In genomic region chr12:57300961-57301584, GRCh38 we compare ENCODE assay signal across 34 cellular contexts.
"Had no signal": no experiment of that assay in that cellular context is flagged by ENCODE, and none has a peak within 500 bp of the region (broad histone marks: within the 10 kb centered on the region; RNA-seq: fewer than 3 reads in every experiment).

No MANE protein-coding gene starts in this region.

- H3K4me3 ChIP-seq: coronary artery, esophagus squamous epithelium, gastroesophageal sphincter had no signal

- FAIRE-seq: astrocyte, bronchial epithelial cell had no signal

- H3K4me1 ChIP-seq: esophagus squamous epithelium, gastroesophageal sphincter had no signal

- H3K27me3 ChIP-seq: brain microvascular endothelial cell, esophagus squamous epithelium, gastroesophageal sphincter had no signal

- H3K4me1 Mint-ChIP-seq: activated CD4-positive, alpha-beta T cell treated with anti-CD3 and anti-CD28 coated beads for 36 hours; activated CD4-positive, alpha-beta T cell treated with anti-CD3 and anti-CD28 coated beads, Interleukin-2, amount 10 ng/mL, durations not matched to agents 24 days and 14 days; activated CD8-positive, alpha-beta memory T cell treated with anti-CD3 and anti-CD28 coated beads, Interleukin-2, amount 10 ng/mL, durations not matched to agents 7 days and 5 days; central memory CD8-positive, alpha-beta T cell had no signal

- H3K27ac ChIP-seq: brain microvascular endothelial cell, coronary artery, esophagus squamous epithelium, gastroesophageal sphincter had no signal

- H3K9me3 ChIP-seq: esophagus squamous epithelium, gastroesophageal sphincter had no signal

- DNase-seq: activated CD4-positive, alpha-beta memory T cell treated with anti-CD3 and anti-CD28 coated beads for 36 hours; activated CD4-positive, alpha-beta T cell treated with anti-CD3 and anti-CD28 coated beads for 36 hours; activated CD4-positive, alpha-beta T cell treated with anti-CD3 and anti-CD28 coated beads, Interleukin-2, amount 10 ng/mL, durations not matched to agents 24 days and 14 days; activated CD4-positive, CD25-positive, alpha-beta regulatory T cell; activated CD4-positive, CD25-positive, alpha-beta regulatory T cell treated with anti-CD3 and anti-CD28 coated beads, Interleukin-2, amount 50 U/mL, for 72 hours; activated CD8-positive, alpha-beta memory T cell treated with anti-CD3 and anti-CD28 coated beads, Interleukin-2, amount 10 ng/mL, durations not matched to agents 7 days and 5 days; activated CD8-positive, alpha-beta memory T cell treated with anti-CD3 and anti-CD28 coated beads, Interleukin-2, amount 50 U/mL, for 4 hours; activated CD8-positive, alpha-beta T cell treated with anti-CD3 and anti-CD28 coated beads, Interleukin-2, amount 10 ng/mL, durations not matched to agents 7 days and 5 days; activated effector memory CD4-positive, alpha-beta T cell treated with anti-CD3 and anti-CD28 coated beads, Interleukin-2, amount 50 U/mL, for 16 hours; activated naive CD4-positive, alpha-beta T cell treated with anti-CD3 and anti-CD28 coated beads for 36 hours; activated T-cell treated with anti-CD3 and anti-CD28 coated beads, Interleukin-2, amount 50 U/mL, for 1 hour; activated T-cell treated with anti-CD3 and anti-CD28 coated beads, Interleukin-2, amount 50 U/mL, for 48 hours; amniotic stem cell; anterior cingulate cortex; brain microvascular endothelial cell; effector CD4-positive, alpha-beta T cell; effector memory CD8-positive, alpha-beta T cell; erythroblast; esophagus squamous epithelium; foreskin melanocyte; head of caudate nucleus; T-helper 1 cell; T-helper 17 cell; T1000 had no signal

- H3K27me3 Mint-ChIP-seq: activated CD4-positive, alpha-beta memory T cell treated with anti-CD3 and anti-CD28 coated beads for 36 hours; activated CD4-positive, alpha-beta T cell treated with anti-CD3 and anti-CD28 coated beads for 36 hours; activated CD4-positive, alpha-beta T cell treated with anti-CD3 and anti-CD28 coated beads, Interleukin-2, amount 10 ng/mL, durations not matched to agents 24 days and 14 days; activated CD8-positive, alpha-beta memory T cell treated with anti-CD3 and anti-CD28 coated beads, Interleukin-2, amount 10 ng/mL, durations not matched to agents 7 days and 5 days; activated naive CD8-positive, alpha-beta T cell; central memory CD8-positive, alpha-beta T cell; dendritic cell treated with granulocyte-macrophage colony-stimulating factor and Interleukin-4, amounts not matched to agents 40 ng/mL and 50 ng/mL, for 4 days; effector memory CD8-positive, alpha-beta T cell; T-helper 17 cell had no signal

- H3K9me3 Mint-ChIP-seq: activated CD4-positive, alpha-beta memory T cell treated with anti-CD3 and anti-CD28 coated beads for 36 hours; activated CD4-positive, alpha-beta T cell treated with anti-CD3 and anti-CD28 coated beads, Interleukin-2, amount 10 ng/mL, durations not matched to agents 24 days and 14 days; activated naive CD4-positive, alpha-beta T cell treated with anti-CD3 and anti-CD28 coated beads for 36 hours; activated T-helper 1 cell treated with anti-CD3 and anti-CD28 coated beads, Interleukin-12 subunit alpha, Interleukin-12 subunit beta, Interleukin-2, Interleukin-4 antibody, amounts not matched to agents 30 ng/mL and 10 ng/mL and 1 ng/mL, durations not matched to agents 14 hours and 24 hours and 36 hours; activated T-helper 2 cell treated with anti-CD3 and anti-CD28 coated beads, Interferon-gamma antibody, Interleukin-2, Interleukin-4, amounts not matched to agents 10 μg/mL and 5 μg/mL and 100 μg/mL, durations not matched to agents 14 hours and 24 hours and 36 hours; central memory CD8-positive, alpha-beta T cell; dendritic cell treated with granulocyte-macrophage colony-stimulating factor and Interleukin-4, amounts not matched to agents 40 ng/mL and 50 ng/mL, for 4 days; effector memory CD8-positive, alpha-beta T cell; T-helper 2 cell treated with Interferon-gamma antibody and Interleukin-4, amounts not matched to agents 5 μg/mL and 100 μg/mL, for 36 hours had no signal

- H3K4me3 Mint-ChIP-seq: activated CD4-positive, alpha-beta memory T cell treated with anti-CD3 and anti-CD28 coated beads for 36 hours; activated CD4-positive, alpha-beta T cell treated with anti-CD3 and anti-CD28 coated beads for 36 hours; activated CD4-positive, alpha-beta T cell treated with anti-CD3 and anti-CD28 coated beads, Interleukin-2, amount 10 ng/mL, durations not matched to agents 24 days and 14 days; activated CD8-positive, alpha-beta memory T cell treated with anti-CD3 and anti-CD28 coated beads, Interleukin-2, amount 10 ng/mL, durations not matched to agents 7 days and 5 days; activated CD8-positive, alpha-beta T cell treated with anti-CD3 and anti-CD28 coated beads, Interleukin-2, amount 10 ng/mL, durations not matched to agents 7 days and 5 days; activated naive CD4-positive, alpha-beta T cell treated with anti-CD3 and anti-CD28 coated beads for 36 hours; activated naive CD8-positive, alpha-beta T cell; activated T-helper 1 cell treated with anti-CD3 and anti-CD28 coated beads, Interleukin-12 subunit alpha, Interleukin-12 subunit beta, Interleukin-2, Interleukin-4 antibody, amounts not matched to agents 30 ng/mL and 10 ng/mL and 1 ng/mL, durations not matched to agents 14 hours and 24 hours and 36 hours; central memory CD8-positive, alpha-beta T cell; dendritic cell treated with granulocyte-macrophage colony-stimulating factor and Interleukin-4, amounts not matched to agents 40 ng/mL and 50 ng/mL, for 4 days; effector memory CD8-positive, alpha-beta T cell; T-helper 17 cell; T-helper 2 cell treated with Interferon-gamma antibody and Interleukin-4, amounts not matched to agents 5 μg/mL and 100 μg/mL, for 36 hours had no signal

- ATAC-seq: activated CD4-positive, alpha-beta T cell treated with anti-CD3 and anti-CD28 coated beads for 36 hours; activated CD8-positive, alpha-beta memory T cell treated with anti-CD3 and anti-CD28 coated beads, Interleukin-2, amount 10 ng/mL, durations not matched to agents 7 days and 5 days; activated CD8-positive, alpha-beta T cell treated with anti-CD3 and anti-CD28 coated beads, Interleukin-2, amount 10 ng/mL, durations not matched to agents 7 days and 5 days; effector memory CD8-positive, alpha-beta T cell; gastroesophageal sphincter; T-helper 17 cell had no signal

- H3K27ac Mint-ChIP-seq: activated CD4-positive, alpha-beta memory T cell treated with anti-CD3 and anti-CD28 coated beads for 36 hours; activated CD4-positive, alpha-beta T cell treated with anti-CD3 and anti-CD28 coated beads for 36 hours; activated CD4-positive, alpha-beta T cell treated with anti-CD3 and anti-CD28 coated beads, Interleukin-2, amount 10 ng/mL, durations not matched to agents 24 days and 14 days; activated CD8-positive, alpha-beta memory T cell treated with anti-CD3 and anti-CD28 coated beads, Interleukin-2, amount 10 ng/mL, durations not matched to agents 7 days and 5 days; activated CD8-positive, alpha-beta T cell treated with anti-CD3 and anti-CD28 coated beads, Interleukin-2, amount 10 ng/mL, durations not matched to agents 7 days and 5 days; activated naive CD4-positive, alpha-beta T cell treated with anti-CD3 and anti-CD28 coated beads for 36 hours; activated naive CD8-positive, alpha-beta T cell; activated T-helper 1 cell treated with anti-CD3 and anti-CD28 coated beads, Interleukin-12 subunit alpha, Interleukin-12 subunit beta, Interleukin-2, Interleukin-4 antibody, amounts not matched to agents 30 ng/mL and 10 ng/mL and 1 ng/mL, durations not matched to agents 14 hours and 24 hours and 36 hours; activated T-helper 2 cell treated with anti-CD3 and anti-CD28 coated beads, Interferon-gamma antibody, Interleukin-2, Interleukin-4, amounts not matched to agents 10 μg/mL and 5 μg/mL and 100 μg/mL, durations not matched to agents 14 hours and 24 hours and 36 hours; dendritic cell treated with granulocyte-macrophage colony-stimulating factor and Interleukin-4, amounts not matched to agents 40 ng/mL and 50 ng/mL, for 4 days; T-helper 2 cell treated with Interferon-gamma antibody and Interleukin-4, amounts not matched to agents 5 μg/mL and 100 μg/mL, for 36 hours had no signal
